In genomic region chr10:125101581-125101980, GRCh38 we compare ENCODE assay signal across 1 cellular context.
TF ChIP-seq lines count a peak whose summit lies in the region.

No MANE protein-coding gene starts in this region.

TF ChIP-seq in WTC11, 78 proteins besides CTCF, POLR2A, EP300 and RAD21 (continued from another document):
- TF ChIP-seq HMGXB4 (CRISPR knock-in tag; IDR thresholded peaks at IDR 0.05) = no peak
- TF ChIP-seq E2F5 (CRISPR knock-in tag; IDR thresholded peaks at IDR 0.05) = no peak
- TF ChIP-seq RORB (CRISPR knock-in tag; IDR thresholded peaks at IDR 0.05) = no peak
- TF ChIP-seq NR1H2 (CRISPR knock-in tag; IDR thresholded peaks at IDR 0.05) = no peak
- TF ChIP-seq SP1 (CRISPR knock-in tag; conservative IDR thresholded peaks at IDR 0.05) = no peak
